In the genomic region with DNA sequence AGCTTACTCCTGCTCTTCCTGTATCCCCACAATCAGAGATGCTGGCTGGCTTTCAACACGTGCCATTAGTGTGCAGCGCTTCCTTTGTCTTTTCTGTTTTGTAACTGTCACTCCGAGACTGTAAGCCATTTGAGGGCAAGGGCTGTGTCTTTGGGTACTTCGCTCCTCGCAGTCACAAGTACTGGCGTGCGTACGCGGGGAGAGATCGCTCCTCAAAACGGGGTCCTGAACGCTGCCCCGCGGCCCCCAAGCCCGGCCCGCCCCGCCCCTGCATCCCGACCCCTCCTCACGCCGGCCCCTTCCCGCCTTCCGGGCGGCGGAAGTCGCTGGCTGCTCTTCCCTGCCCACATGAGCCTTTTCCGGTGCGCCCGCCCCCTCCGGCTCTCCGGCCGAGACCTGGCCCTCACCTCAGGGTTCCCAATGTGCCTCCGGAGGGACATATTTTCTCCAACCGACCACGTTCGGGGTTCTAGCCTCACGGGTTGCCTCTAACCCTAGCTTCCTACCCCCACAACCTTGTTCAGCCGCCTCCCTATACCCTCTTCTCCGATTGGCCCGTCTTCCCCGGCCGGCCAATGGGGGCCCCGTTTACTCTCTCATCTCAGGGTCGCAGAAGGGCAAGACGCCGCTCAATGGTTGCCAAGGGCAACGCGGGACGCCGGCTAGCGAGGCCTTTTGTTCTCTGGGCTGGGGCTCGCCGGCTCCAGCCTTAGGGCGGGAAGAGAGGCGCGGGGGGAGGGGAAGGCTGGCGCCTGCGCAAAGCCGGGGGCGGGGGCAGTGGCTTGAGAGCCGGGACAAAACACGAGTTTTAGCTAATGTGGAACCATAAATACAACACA, we compare ENCODE assay signal across 1 cellular context.
TF ChIP-seq lines count a peak whose summit lies in the region.

A gene with protein sequence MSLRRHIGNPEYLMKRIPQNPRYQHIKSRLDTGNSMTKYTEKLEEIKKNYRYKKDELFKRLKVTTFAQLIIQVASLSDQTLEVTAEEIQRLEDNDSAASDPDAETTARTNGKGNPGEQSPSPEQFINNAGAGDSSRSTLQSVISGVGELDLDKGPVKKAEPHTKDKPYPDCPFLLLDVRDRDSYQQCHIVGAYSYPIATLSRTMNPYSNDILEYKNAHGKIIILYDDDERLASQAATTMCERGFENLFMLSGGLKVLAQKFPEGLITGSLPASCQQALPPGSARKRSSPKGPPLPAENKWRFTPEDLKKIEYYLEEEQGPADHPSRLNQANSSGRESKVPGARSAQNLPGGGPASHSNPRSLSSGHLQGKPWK (minus strand): TSS at position 490 of the 839 bp plus-strand sequence. CDS start 50 bp downstream, at position 440.

TF ChIP-seq in HepG2, 621 proteins besides CTCF, POLR2A, EP300 and RAD21 (continued from another document and continues in another):
- TF ChIP-seq, protein P1, sequence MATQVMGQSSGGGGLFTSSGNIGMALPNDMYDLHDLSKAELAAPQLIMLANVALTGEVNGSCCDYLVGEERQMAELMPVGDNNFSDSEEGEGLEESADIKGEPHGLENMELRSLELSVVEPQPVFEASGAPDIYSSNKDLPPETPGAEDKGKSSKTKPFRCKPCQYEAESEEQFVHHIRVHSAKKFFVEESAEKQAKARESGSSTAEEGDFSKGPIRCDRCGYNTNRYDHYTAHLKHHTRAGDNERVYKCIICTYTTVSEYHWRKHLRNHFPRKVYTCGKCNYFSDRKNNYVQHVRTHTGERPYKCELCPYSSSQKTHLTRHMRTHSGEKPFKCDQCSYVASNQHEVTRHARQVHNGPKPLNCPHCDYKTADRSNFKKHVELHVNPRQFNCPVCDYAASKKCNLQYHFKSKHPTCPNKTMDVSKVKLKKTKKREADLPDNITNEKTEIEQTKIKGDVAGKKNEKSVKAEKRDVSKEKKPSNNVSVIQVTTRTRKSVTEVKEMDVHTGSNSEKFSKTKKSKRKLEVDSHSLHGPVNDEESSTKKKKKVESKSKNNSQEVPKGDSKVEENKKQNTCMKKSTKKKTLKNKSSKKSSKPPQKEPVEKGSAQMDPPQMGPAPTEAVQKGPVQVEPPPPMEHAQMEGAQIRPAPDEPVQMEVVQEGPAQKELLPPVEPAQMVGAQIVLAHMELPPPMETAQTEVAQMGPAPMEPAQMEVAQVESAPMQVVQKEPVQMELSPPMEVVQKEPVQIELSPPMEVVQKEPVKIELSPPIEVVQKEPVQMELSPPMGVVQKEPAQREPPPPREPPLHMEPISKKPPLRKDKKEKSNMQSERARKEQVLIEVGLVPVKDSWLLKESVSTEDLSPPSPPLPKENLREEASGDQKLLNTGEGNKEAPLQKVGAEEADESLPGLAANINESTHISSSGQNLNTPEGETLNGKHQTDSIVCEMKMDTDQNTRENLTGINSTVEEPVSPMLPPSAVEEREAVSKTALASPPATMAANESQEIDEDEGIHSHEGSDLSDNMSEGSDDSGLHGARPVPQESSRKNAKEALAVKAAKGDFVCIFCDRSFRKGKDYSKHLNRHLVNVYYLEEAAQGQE (IDR thresholded peaks at IDR 0.05; ENCODE audit: borderline replicate concordance in 1 of 2, low read depth in 1 of 2, low read length in 2 of 2), result no peak
- TF ChIP-seq HMGXB4 (CRISPR knock-in tag; IDR thresholded peaks at IDR 0.05; ENCODE audit: borderline replicate concordance in 1 of 2, low read depth in 1 of 2) (0 out of 4 replicates have a peak, but pooled peaks of 1 of the 2 experiments have one; percentile 58), TRAFD1 (CRISPR knock-in tag; IDR thresholded peaks at IDR 0.05; ENCODE audit: borderline replicate concordance) (no peak), RFXAP (CRISPR knock-in tag; IDR thresholded peaks at IDR 0.05; ENCODE audit: borderline replicate concordance) (no peak; the same call in 1 of the 2 replicates), ATM (IDR thresholded peaks at IDR 0.05; ENCODE audit: borderline replicate concordance) (no peak), ZSCAN30 (CRISPR knock-in tag; IDR thresholded peaks at IDR 0.05) (no peak), HDAC1 (CRISPR knock-in tag; IDR thresholded peaks at IDR 0.05) (peak; percentile 56), PHF20 (CRISPR knock-in tag; IDR thresholded peaks at IDR 0.05) (peak; percentile 83), PRPF4 (IDR thresholded peaks at IDR 0.05; ENCODE audit: low read depth, low read length, poor library complexity, severe bottlenecking) (no peak), KDM4B (CRISPR knock-in tag; IDR thresholded peaks at IDR 0.05) (no peak), ATF6 (CRISPR knock-in tag; conservative IDR thresholded peaks at IDR 0.05) (no peak), HOXD1 (CRISPR knock-in tag; IDR thresholded peaks at IDR 0.05) (no peak), ZFY (CRISPR knock-in tag; IDR thresholded peaks at IDR 0.05) (peak; percentile 44), SP1 (IDR thresholded peaks at IDR 0.05) (no peak), SP1 (CRISPR knock-in tag; IDR thresholded peaks at IDR 0.05) (no peak), SP140L (CRISPR knock-in tag; IDR thresholded peaks at IDR 0.05; ENCODE audit: borderline replicate concordance) (no peak), ZNF83 (CRISPR knock-in tag; IDR thresholded peaks at IDR 0.05; ENCODE audit: borderline replicate concordance) (no peak), HOXA5 (CRISPR knock-in tag; IDR thresholded peaks at IDR 0.05) (no peak), HOXA7 (CRISPR knock-in tag; IDR thresholded peaks at IDR 0.05) (no peak), ZBTB1 (CRISPR knock-in tag; IDR thresholded peaks at IDR 0.05; ENCODE audit: borderline replicate concordance) (no peak), KDM1A (CRISPR knock-in tag; IDR thresholded peaks at IDR 0.05) (no peak), CHD4 (IDR thresholded peaks at IDR 0.05; ENCODE audit: borderline replicate concordance, low read length) (no peak), MZF1 (CRISPR knock-in tag; IDR thresholded peaks at IDR 0.05; ENCODE audit: borderline replicate concordance) (no peak), SCMH1 (CRISPR knock-in tag; IDR thresholded peaks at IDR 0.05; ENCODE audit: borderline replicate concordance) (no peak), MATR3 (CRISPR knock-in tag; IDR thresholded peaks at IDR 0.05) (no peak), ZNF383 (CRISPR knock-in tag; IDR thresholded peaks at IDR 0.05; ENCODE audit: borderline replicate concordance) (no peak), ZNF605 (CRISPR knock-in tag; IDR thresholded peaks at IDR 0.05) (no peak), ZNF337 (CRISPR knock-in tag; IDR thresholded peaks at IDR 0.05; ENCODE audit: borderline replicate concordance, low read depth) (no peak), SRSF9 (IDR thresholded peaks at IDR 0.05; ENCODE audit: borderline replicate concordance, insufficient read depth, low read depth, low read length, poor library complexity, severe bottlenecking) (no peak), BRF2 (CRISPR knock-in tag; IDR thresholded peaks at IDR 0.05) (no peak)
- TF ChIP-seq, protein P2, sequence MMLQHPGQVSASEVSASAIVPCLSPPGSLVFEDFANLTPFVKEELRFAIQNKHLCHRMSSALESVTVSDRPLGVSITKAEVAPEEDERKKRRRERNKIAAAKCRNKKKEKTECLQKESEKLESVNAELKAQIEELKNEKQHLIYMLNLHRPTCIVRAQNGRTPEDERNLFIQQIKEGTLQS (CRISPR knock-in tag; IDR thresholded peaks at IDR 0.05), result no peak
- TF ChIP-seq, protein P3, sequence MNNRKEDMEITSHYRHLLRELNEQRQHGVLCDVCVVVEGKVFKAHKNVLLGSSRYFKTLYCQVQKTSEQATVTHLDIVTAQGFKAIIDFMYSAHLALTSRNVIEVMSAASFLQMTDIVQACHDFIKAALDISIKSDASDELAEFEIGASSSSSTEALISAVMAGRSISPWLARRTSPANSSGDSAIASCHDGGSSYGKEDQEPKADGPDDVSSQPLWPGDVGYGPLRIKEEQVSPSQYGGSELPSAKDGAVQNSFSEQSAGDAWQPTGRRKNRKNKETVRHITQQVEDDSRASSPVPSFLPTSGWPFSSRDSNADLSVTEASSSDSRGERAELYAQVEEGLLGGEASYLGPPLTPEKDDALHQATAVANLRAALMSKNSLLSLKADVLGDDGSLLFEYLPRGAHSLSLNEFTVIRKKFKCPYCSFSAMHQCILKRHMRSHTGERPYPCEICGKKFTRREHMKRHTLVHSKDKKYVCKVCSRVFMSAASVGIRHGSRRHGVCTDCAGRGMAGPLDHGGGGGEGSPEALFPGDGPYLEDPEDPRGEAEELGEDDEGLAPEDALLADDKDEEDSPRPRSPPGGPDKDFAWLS (CRISPR knock-in tag; IDR thresholded peaks at IDR 0.05; ENCODE audit: borderline replicate concordance), result no peak
- TF ChIP-seq, protein P4, sequence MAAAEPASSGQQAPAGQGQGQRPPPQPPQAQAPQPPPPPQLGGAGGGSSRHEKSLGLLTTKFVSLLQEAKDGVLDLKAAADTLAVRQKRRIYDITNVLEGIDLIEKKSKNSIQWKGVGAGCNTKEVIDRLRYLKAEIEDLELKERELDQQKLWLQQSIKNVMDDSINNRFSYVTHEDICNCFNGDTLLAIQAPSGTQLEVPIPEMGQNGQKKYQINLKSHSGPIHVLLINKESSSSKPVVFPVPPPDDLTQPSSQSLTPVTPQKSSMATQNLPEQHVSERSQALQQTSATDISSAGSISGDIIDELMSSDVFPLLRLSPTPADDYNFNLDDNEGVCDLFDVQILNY (CRISPR knock-in tag; conservative IDR thresholded peaks at IDR 0.05), result no peak
